ENCODE assay signal across 8 cellular contexts in the genomic region with DNA sequence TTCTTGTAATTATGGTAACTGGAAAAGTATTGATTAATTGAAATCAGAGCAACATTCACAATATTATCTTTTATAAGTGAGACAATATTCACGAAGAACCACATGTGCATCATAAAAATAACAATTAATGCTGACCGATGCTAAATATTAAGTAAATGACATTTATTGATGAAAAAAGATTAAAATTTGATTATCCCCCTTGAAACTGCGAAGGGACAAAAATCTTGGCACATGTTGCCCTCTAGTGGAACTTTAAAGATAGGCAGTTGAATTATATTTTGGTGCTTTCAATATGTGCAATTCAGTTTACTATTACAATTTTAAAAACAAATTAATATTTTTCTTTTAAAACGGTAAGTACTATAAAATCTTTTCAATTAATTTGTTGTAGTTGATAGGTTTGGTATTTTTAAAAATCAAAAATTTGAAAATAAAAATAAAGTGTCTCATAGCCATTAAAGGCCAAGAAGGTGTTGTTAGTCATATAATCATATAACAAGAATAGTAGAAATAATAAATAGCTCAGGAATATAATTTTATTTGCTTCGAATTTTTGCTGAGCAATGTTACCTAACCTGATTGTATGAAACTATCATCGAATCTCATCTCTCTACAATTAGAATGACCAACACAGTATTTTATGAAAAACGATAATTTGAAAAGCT.
A peak's percentile ranks its signal among the peaks of the same experiment; 100 is the strongest.
DNase-seq lines count a peak whose midpoint lies in the region; ATAC-seq and TF ChIP-seq lines count a peak whose summit lies in the region.

No MANE protein-coding gene starts in this region.

- no peak for TF ChIP-seq POLR2A in suprapubic skin (IDR thresholded peaks at IDR 0.05)

- peaks cover 12% of the 10 kb centered on the region for H3K9me3 Mint-ChIP-seq in stimulated activated effector memory CD8-positive, alpha-beta T cell treated with anti-CD3 and anti-CD28 coated beads, Interleukin-12 subunit alpha, Interleukin-12 subunit beta, amount 100 ng/mL, for 72 hours

- H3K9me3 ChIP-seq in ascending aorta (no peaks in the 10 kb centered on the region), suprapubic skin (no peaks in the 10 kb centered on the region)

- no peaks in the 10 kb centered on the region for H3K36me3 ChIP-seq in ascending aorta
- no peaks in the 10 kb centered on the region for H3K36me3 ChIP-seq in suprapubic skin

- H3K4me1 ChIP-seq in ascending aorta (no peaks in the 10 kb centered on the region), suprapubic skin (no peaks in the 10 kb centered on the region)

- TF ChIP-seq CTCF in ascending aorta (IDR thresholded peaks at IDR 0.05) (peak in 2 of 3 experiments; percentile 18 to 47), suprapubic skin (IDR thresholded peaks at IDR 0.05) (peak in 1 of 2 donors; percentile 45)

- no peak overlapping the region for H3K27ac Mint-ChIP-seq in stimulated activated effector memory CD8-positive, alpha-beta T cell treated with anti-CD3 and anti-CD28 coated beads, Interleukin-12 subunit alpha, Interleukin-12 subunit beta, amount 100 ng/mL, for 72 hours

- H3K27me3 ChIP-seq in ascending aorta (no peaks in the 10 kb centered on the region), suprapubic skin (no peaks in the 10 kb centered on the region)

- no peak overlapping the region for H3K27ac ChIP-seq in ascending aorta
- no peak overlapping the region for H3K27ac ChIP-seq in suprapubic skin

- no peaks in the 10 kb centered on the region for H3K36me3 Mint-ChIP-seq in stimulated activated effector memory CD8-positive, alpha-beta T cell treated with anti-CD3 and anti-CD28 coated beads, Interleukin-12 subunit alpha, Interleukin-12 subunit beta, amount 100 ng/mL, for 72 hours

- DNase-seq in ELR (ENCODE audit: low read depth): peak; percentile 46
- DNase-seq in ascending aorta (ENCODE audit: low spot score in 2 of 2): no peak
- peak; percentile 4 to 43 for DNase-seq in lung microvascular endothelial cell (ENCODE audit: low read depth in 2 of 2)
- DNase-seq in suprapubic skin (ENCODE audit: low spot score in 2 of 2): no peak
- no peak for DNase-seq in effector CD4-positive, alpha-beta T cell
- no peak for DNase-seq in stimulated activated effector memory CD8-positive, alpha-beta T cell treated with anti-CD3 and anti-CD28 coated beads, Interleukin-12 subunit alpha, Interleukin-12 subunit beta, amount 100 ng/mL, for 72 hours (ENCODE audit: low spot score in 2 of 2)

- H3K4me3 ChIP-seq in ascending aorta (no peak overlapping the region), suprapubic skin (no peak overlapping the region)

- whole genome bisulfite sequencing in suprapubic skin: 33% methylated on average over 7 of the region's 7 CpGs

- H3K4me1 Mint-ChIP-seq in stimulated activated effector memory CD8-positive, alpha-beta T cell treated with anti-CD3 and anti-CD28 coated beads, Interleukin-12 subunit alpha, Interleukin-12 subunit beta, amount 100 ng/mL, for 72 hours: no peaks in the 10 kb centered on the region

- no peak for TF ChIP-seq EP300 in suprapubic skin (IDR thresholded peaks at IDR 0.05)

- ATAC-seq in HG03175 (IDR thresholded peaks at IDR 0.05; ENCODE audit: unreplicated experiment) (peak; percentile 57), GM21423 (IDR thresholded peaks at IDR 0.05; ENCODE audit: unreplicated experiment) (no peak)
- ATAC-seq in stimulated activated effector memory CD8-positive, alpha-beta T cell treated with anti-CD3 and anti-CD28 coated beads, Interleukin-12 subunit alpha, Interleukin-12 subunit beta, amount 100 ng/mL, for 72 hours: no peak

- no peak overlapping the region for H3K4me3 Mint-ChIP-seq in stimulated activated effector memory CD8-positive, alpha-beta T cell treated with anti-CD3 and anti-CD28 coated beads, Interleukin-12 subunit alpha, Interleukin-12 subunit beta, amount 100 ng/mL, for 72 hours

- intact Hi-C loops in ascending aorta (cut with DNase I): no loop called here

Comparison
In these comparisons a context has a peak if more than half of its experiments do, and no peak if none do; other contexts are left out.
1. DNase-seq: peak in ELR (single experiment) and lung microvascular endothelial cell (2 of 2); none in ascending aorta (0 of 2), suprapubic skin (0 of 2), effector CD4-positive, alpha-beta T cell (single experiment) and stimulated activated effector memory CD8-positive, alpha-beta T cell treated with anti-CD3 and anti-CD28 coated beads, Interleukin-12 subunit alpha, Interleukin-12 subunit beta, amount 100 ng/mL, for 72 hours (0 of 2).